8 cellular contexts compared by ENCODE assay signal in genomic region chr1:150010388-150011115, GRCh38. TPM values are rescaled to one million over a fixed set of nuclear protein-coding genes. Genes with fewer than 3 reads are reported as not detected.
A peak's percentile ranks its signal among the peaks of the same experiment; 100 is the strongest.
DNase-seq lines count a peak whose midpoint lies in the region; ATAC-seq and FAIRE-seq lines count a peak whose summit lies in the region.

Gene OTUD7B, minus strand, starts transcription at chr1:150010726. Its CDS starts 33,216 bp downstream, at chr1:149977510.

- peak within 1 kb of the TSS; percentile 93 for H3K4me2 ChIP-seq in neuronal stem cell (ENCODE audit: insufficient read depth, low read length, poor library complexity, severe bottlenecking)

- no peak within 1 kb of the TSS for H2BK120ac ChIP-seq in neuronal stem cell (ENCODE audit: low read depth, low read length)

- WGBS in neuronal stem cell (ENCODE audit: extremely low coverage in 2 of 2, insufficient read length in 2 of 2, insufficient replicate concordance in 1 of 2), 2 donors, result no CpG with 5 or more reads among the region's 59 CpGs

- H4K91ac ChIP-seq in neuronal stem cell (ENCODE audit: low read depth, low read length, poor library complexity), result peak within 1 kb of the TSS; percentile 66

- peak; percentile 80 for DNase-seq in DMS79 treated with DMSO at 0.1 percent for 48 hours (lab: John Stamatoyannopoulos, UW)
- DNase-seq in LHCN-M2 (ENCODE audit: low read depth), result peak; percentile 87
- peak; percentile 92 for DNase-seq in SHP77 treated with DMSO at 0.1 percent for 48 hours (lab: John Stamatoyannopoulos, UW)
- peak; percentile 81 for DNase-seq in activated naive CD4-positive, alpha-beta T cell treated with Interleukin-2 at 50 U/mL for 16 hours
- DNase-seq in frontal cortex (ENCODE audit: low spot score in 2 of 2), result peak; percentile 75 to 77
- peak; percentile 86 for DNase-seq in neuronal stem cell (ENCODE audit: low spot score)
- DNase-seq in stromal cell of bone marrow (ENCODE audit: low read depth), result peak; percentile 74

- H2BK5ac ChIP-seq in neuronal stem cell (ENCODE audit: low read length), result peak within 1 kb of the TSS; percentile 88

- no peak within 1 kb of the TSS for H2BK12ac ChIP-seq in neuronal stem cell (ENCODE audit: low read length)

- no peaks in the 10 kb centered on the region for H3K27me3 ChIP-seq in neuronal stem cell (ENCODE audit: control insufficient read depth in 3 of 3, insufficient read depth in 3 of 3, low read depth in 1 of 3, low read length in 3 of 3)

- ATAC-seq in GM21825 (IDR thresholded peaks at IDR 0.05; ENCODE audit: unreplicated experiment), result peak; percentile 91

- peak within 1 kb of the TSS; percentile 98 for H3K9ac ChIP-seq in neuronal stem cell (ENCODE audit: low read depth, low read length, poor library complexity)

- peak within 1 kb of the TSS; percentile 98 for H3K4me3 ChIP-seq in neuronal stem cell (ENCODE audit: low read length in 2 of 2)

- H4K8ac ChIP-seq in neuronal stem cell (ENCODE audit: low read depth, low read length), result no peak within 1 kb of the TSS

- no peak within 1 kb of the TSS for H2BK15ac ChIP-seq in neuronal stem cell (ENCODE audit: low read length)

- peaks cover 2% of the 10 kb centered on the region in 2 donors for H3K4me1 ChIP-seq in neuronal stem cell (ENCODE audit: control insufficient read depth in 2 of 2, insufficient read depth in 1 of 2, low read depth in 1 of 2, low read length in 2 of 2)

- no peak within 1 kb of the TSS for H3K4ac ChIP-seq in neuronal stem cell (ENCODE audit: low read length)

- no peaks in the 10 kb centered on the region for H3K9me3 ChIP-seq in neuronal stem cell (replicated peaks in 1 of 2; ENCODE audit: control insufficient read depth in 2 of 2, insufficient read depth in 1 of 2, low read depth in 1 of 2, low read length in 2 of 2)

- peak within 1 kb of the TSS; percentile 97 for H3K27ac ChIP-seq in neuronal stem cell (replicated peaks; ENCODE audit: low read length)

- no peaks in the 10 kb centered on the region for H3K79me1 ChIP-seq in neuronal stem cell (ENCODE audit: low read depth, low read length)

- H2AFZ ChIP-seq in neuronal stem cell (ENCODE audit: low read length), result peak within 1 kb of the TSS; percentile 99

- H3K14ac ChIP-seq in neuronal stem cell (ENCODE audit: low read length), result no peak within 1 kb of the TSS

- peak within 1 kb of the TSS; percentile 95 for H3K18ac ChIP-seq in neuronal stem cell (ENCODE audit: low read length)

- peaks cover 0 to 12% of the 10 kb centered on the region in 2 donors for H3K36me3 ChIP-seq in neuronal stem cell (replicated peaks in 1 of 2; ENCODE audit: control insufficient read depth in 2 of 2, insufficient read depth in 2 of 2, low read length in 2 of 2)

- peak within 1 kb of the TSS; percentile 92 for H3K23ac ChIP-seq in neuronal stem cell (ENCODE audit: low read depth, low read length, poor library complexity)

- FAIRE-seq in frontal cortex (lab: Jason Lieb, UNC), result no peak

- peak within 1 kb of the TSS; percentile 77 for H2AK5ac ChIP-seq in neuronal stem cell (ENCODE audit: low read depth, low read length)

RNA-seq across cellular contexts. Expression of gene OTUD7B, which starts in this region (rescaled TPM):
- total RNA-seq in LHCN-M2 (2014; rRNA removed) (12.0 and 12.1 TPM in 2 replicates), frontal cortex (4.9 TPM)
- 6.6 TPM for polyA plus RNA-seq in LHCN-M2 (2012)
- 5.4 TPM for polyA plus RNA-seq in neuronal stem cell (2013, experiment 1 of 2)
- 6.0 TPM for polyA plus RNA-seq in neuronal stem cell (2013, experiment 2 of 2)

Comparison
In these comparisons a context has a peak if more than half of its experiments do, and no peak if none do; other contexts are left out.
1. Peak in every context shown above with its lines: DNase-seq, ATAC-seq, H3K4me3 ChIP-seq and H3K27ac ChIP-seq.